ENCODE assay signal across 17 cellular contexts in genomic region chr20:62014488-62014775, GRCh38. TPM values are rescaled to one million over a fixed set of nuclear protein-coding genes. Genes with fewer than 3 reads are reported as not detected.
A peak's percentile ranks its signal among the peaks of the same experiment; 100 is the strongest.
DNase-seq lines count a peak whose midpoint lies in the region; ATAC-seq and TF ChIP-seq lines count a peak whose summit lies in the region.
"Had no signal": no experiment of that assay in that cellular context is flagged by ENCODE, and none has a peak within 500 bp of the region (broad histone marks: within the 10 kb centered on the region; RNA-seq: fewer than 3 reads in every experiment).

No MANE protein-coding gene starts in this region.

- no peak overlapping the region for H2AFZ ChIP-seq in H9 (ENCODE audit: low read length)

- H3K9me3 Mint-ChIP-seq in activated CD4-positive, alpha-beta T cell treated with anti-CD3 and anti-CD28 coated beads, Interleukin-2, amount 10 ng/mL, durations not matched to agents 7 days and 5 days: no peaks in the 10 kb centered on the region
- H3K9me3 Mint-ChIP-seq in H9: no peaks in the 10 kb centered on the region
- no peaks in the 10 kb centered on the region for H3K9me3 Mint-ChIP-seq in stimulated activated effector memory CD8-positive, alpha-beta T cell treated with anti-CD3 and anti-CD28 coated beads, Interleukin-12 subunit alpha, Interleukin-12 subunit beta, amount 100 ng/mL, for 72 hours
- H3K9me3 Mint-ChIP-seq: CD4-positive, alpha-beta memory T cell had no signal

- H2AK5ac ChIP-seq in H9 (ENCODE audit: insufficient read length, low read length): no peak overlapping the region

- WGBS in H9 (ENCODE audit: extremely low coverage, insufficient read length, low lambda C conversion rate): no CpG with 5 or more reads among the region's 12 CpGs

- no peak overlapping the region for H4K8ac ChIP-seq in H9 (replicated peaks; ENCODE audit: insufficient read length, low read depth, low read length)

- no peak overlapping the region for H3K4me3 Mint-ChIP-seq in activated CD4-positive, alpha-beta T cell treated with anti-CD3 and anti-CD28 coated beads, Interleukin-2, amount 10 ng/mL, durations not matched to agents 7 days and 5 days
- no peak overlapping the region for H3K4me3 Mint-ChIP-seq in H9
- no peak overlapping the region for H3K4me3 Mint-ChIP-seq in stimulated activated effector memory CD8-positive, alpha-beta T cell treated with anti-CD3 and anti-CD28 coated beads, Interleukin-12 subunit alpha, Interleukin-12 subunit beta, amount 100 ng/mL, for 72 hours
- H3K4me3 Mint-ChIP-seq: CD14-positive monocyte; CD4-positive, alpha-beta memory T cell had no signal

- no peaks in the 10 kb centered on the region for H3K79me1 ChIP-seq in H9 (ENCODE audit: insufficient read depth, low read depth, low read length, poor library complexity, severe bottlenecking)

- no peak overlapping the region for H2BK20ac ChIP-seq in H9 (ENCODE audit: low read depth, low read length, poor library complexity, severe bottlenecking)

- H2BK15ac ChIP-seq in H9 (ENCODE audit: low read depth, low read length): no peak overlapping the region

- H3K9ac ChIP-seq in H9 (ENCODE audit: extremely low read depth, insufficient read length, low read length): no peak overlapping the region

- peaks cover 10% of the 10 kb centered on the region for H3K36me3 Mint-ChIP-seq in activated CD4-positive, alpha-beta T cell treated with anti-CD3 and anti-CD28 coated beads, Interleukin-2, amount 10 ng/mL, durations not matched to agents 7 days and 5 days (ENCODE audit: low read depth)
- H3K36me3 Mint-ChIP-seq in H9 (ENCODE audit: insufficient read depth in 1 of 3, low read depth in 3 of 3): peaks cover 7 to 31% (median 26%) of the 10 kb centered on the region in 3 experiments
- H3K36me3 Mint-ChIP-seq in stimulated activated effector memory CD8-positive, alpha-beta T cell treated with anti-CD3 and anti-CD28 coated beads, Interleukin-12 subunit alpha, Interleukin-12 subunit beta, amount 100 ng/mL, for 72 hours: peaks cover 9% of the 10 kb centered on the region

- H4K91ac ChIP-seq in H9 (ENCODE audit: insufficient read length, low read depth, low read length): no peak overlapping the region

- ATAC-seq in lower lobe of right lung (peak in 1 of 2 donors; percentile 16), GM21723 (IDR thresholded peaks at IDR 0.05; ENCODE audit: unreplicated experiment) (no peak)
- no peak for ATAC-seq in stimulated activated effector memory CD8-positive, alpha-beta T cell treated with anti-CD3 and anti-CD28 coated beads, Interleukin-12 subunit alpha, Interleukin-12 subunit beta, amount 100 ng/mL, for 72 hours
- ATAC-seq: A549, K562 had no signal

- H3K56ac ChIP-seq in H9 (ENCODE audit: insufficient read length, low read depth, low read length): no peak overlapping the region

- no peak overlapping the region for H3K23ac ChIP-seq in H9 (ENCODE audit: insufficient read length, low read depth, low read length)

- H3K27me3 ChIP-seq in H9 (ENCODE audit: insufficient read depth, low read length): no peaks in the 10 kb centered on the region
- H3K27me3 ChIP-seq in lower lobe of right lung (ENCODE audit: low read depth): no peaks in the 10 kb centered on the region

- peaks cover 6% of the 10 kb centered on the region for H3K4me1 Mint-ChIP-seq in activated CD4-positive, alpha-beta T cell treated with anti-CD3 and anti-CD28 coated beads, Interleukin-2, amount 10 ng/mL, durations not matched to agents 7 days and 5 days
- H3K4me1 Mint-ChIP-seq in H9: peaks cover 6% of the 10 kb centered on the region in 2 experiments
- peaks cover 13% of the 10 kb centered on the region for H3K4me1 Mint-ChIP-seq in stimulated activated effector memory CD8-positive, alpha-beta T cell treated with anti-CD3 and anti-CD28 coated beads, Interleukin-12 subunit alpha, Interleukin-12 subunit beta, amount 100 ng/mL, for 72 hours

- DNase-seq in activated CD4-positive, alpha-beta T cell treated with anti-CD3 and anti-CD28 coated beads, Interleukin-2, amount 10 ng/mL, durations not matched to agents 7 days and 5 days: no peak
- no peak for DNase-seq in activated CD4-positive, alpha-beta T cell treated with anti-CD3 and anti-CD28 coated beads for 4 hours
- DNase-seq in H9: no peak
- peak; percentile 29 for DNase-seq in lower lobe of right lung
- DNase-seq in stimulated activated effector memory CD8-positive, alpha-beta T cell treated with anti-CD3 and anti-CD28 coated beads, Interleukin-12 subunit alpha, Interleukin-12 subunit beta, amount 100 ng/mL, for 72 hours (ENCODE audit: low spot score in 2 of 2): no peak
- DNase-seq in NCI-H1436 treated with DMSO at 0.1 percent for 48 hours (lab: John Stamatoyannopoulos, UW): no peak
- DNase-seq: AML-193; CD4-positive, alpha-beta memory T cell; DMS79 treated with DMSO at 0.1 percent for 48 hours; GF-D8; IMR-90 had no signal

- no peak overlapping the region for H3K4me2 ChIP-seq in H9 (ENCODE audit: insufficient read depth, insufficient read length, low read length)
- H3K4me2 ChIP-seq: A549 had no signal

- peaks cover 14% of the 10 kb centered on the region; the same call in 1 of the 2 replicates for H3K79me2 ChIP-seq in H9 (ENCODE audit: insufficient read depth, low read length)

- peaks cover 34% of the 10 kb centered on the region for H3K36me3 ChIP-seq in lower lobe of right lung

- H3K27ac Mint-ChIP-seq in activated CD4-positive, alpha-beta T cell treated with anti-CD3 and anti-CD28 coated beads, Interleukin-2, amount 10 ng/mL, durations not matched to agents 7 days and 5 days: peak overlapping the region; percentile 25
- peak overlapping the region; percentile 18 to 53 (median 47); a peak in 1 of 7 replicates for H3K27ac Mint-ChIP-seq in H9
- peak overlapping the region; percentile 79 for H3K27ac Mint-ChIP-seq in stimulated activated effector memory CD8-positive, alpha-beta T cell treated with anti-CD3 and anti-CD28 coated beads, Interleukin-12 subunit alpha, Interleukin-12 subunit beta, amount 100 ng/mL, for 72 hours

- H2BK12ac ChIP-seq in H9 (ENCODE audit: insufficient read length, low read depth, low read length): no peak overlapping the region

- H2BK120ac ChIP-seq in H9 (ENCODE audit: low read depth, low read length, poor library complexity, severe bottlenecking): no peak overlapping the region

- no peaks in the 10 kb centered on the region for H4K20me1 ChIP-seq in H9 (ENCODE audit: control insufficient read depth, insufficient read depth, insufficient read length)

- H3K4ac ChIP-seq in H9 (ENCODE audit: low read depth, low read length): no peak overlapping the region

- H3K4me1 ChIP-seq in H9 (ENCODE audit: insufficient read depth, low read length) (no peaks in the 10 kb centered on the region), lower lobe of right lung (no peaks in the 10 kb centered on the region)
- H3K4me1 ChIP-seq: A549 had no signal

- no peak overlapping the region for H3T11ph ChIP-seq in H9 (ENCODE audit: low read length)

- H3K27me3 Mint-ChIP-seq in activated CD4-positive, alpha-beta T cell treated with anti-CD3 and anti-CD28 coated beads, Interleukin-2, amount 10 ng/mL, durations not matched to agents 7 days and 5 days: no peaks in the 10 kb centered on the region
- no peaks in the 10 kb centered on the region for H3K27me3 Mint-ChIP-seq in H9 (ENCODE audit: low read depth)
- H3K27me3 Mint-ChIP-seq: CD4-positive, alpha-beta memory T cell had no signal

- H3K9me3 ChIP-seq in H9 (ENCODE audit: control insufficient read depth, low read depth, low read length) (no peaks in the 10 kb centered on the region), lower lobe of right lung (no peaks in the 10 kb centered on the region)
- H3K9me3 ChIP-seq: A549 had no signal

- intact Hi-C loops in lower lobe of right lung (cut with DNase I): no loop called here

- POLR2A ChIA-PET in activated CD4-positive, alpha-beta T cell treated with anti-CD3 and anti-CD28 coated beads, Interleukin-2, amount 10 ng/mL, durations not matched to agents 7 days and 5 days (lab: Charles Lee): no interaction called here

- no peak overlapping the region for H4K5ac ChIP-seq in H9 (ENCODE audit: insufficient read length, low read depth, low read length)

- H3K18ac ChIP-seq in H9 (ENCODE audit: insufficient read length, low read depth, low read length): no peak overlapping the region

- CTCF ChIA-PET in activated CD4-positive, alpha-beta T cell treated with anti-CD3 and anti-CD28 coated beads, Interleukin-2, amount 10 ng/mL, durations not matched to agents 7 days and 5 days (lab: Charles Lee): no interaction called here

- H3K4me3 ChIP-seq in lower lobe of right lung: no peak overlapping the region
- H3K4me3 ChIP-seq: A549, K562 had no signal

- no peaks in the 10 kb centered on the region for H3K23me2 ChIP-seq in H9 (ENCODE audit: insufficient read length, low read depth, low read length, poor library complexity, severe bottlenecking)

- H3K14ac ChIP-seq in H9 (ENCODE audit: insufficient read depth, low read length): no peak overlapping the region

- TF ChIP-seq CTCF in H9 (conservative IDR thresholded peaks at IDR 0.05) (no peak), lower lobe of right lung (IDR thresholded peaks at IDR 0.05) (no peak)

- no peak overlapping the region for H2BK5ac ChIP-seq in H9 (ENCODE audit: insufficient read length, low read length)

- no peak overlapping the region for H3K27ac ChIP-seq in H9 (ENCODE audit: insufficient read length, low read depth, low read length)
- no peak overlapping the region for H3K27ac ChIP-seq in lower lobe of right lung
- H3K27ac ChIP-seq: 22Rv1, A549, HL-60 had no signal

RNA-seq across cellular contexts. Expression of gene TAF4, which starts 51.2 kb away (rescaled TPM):
- 10 to 100 TPM; 24.2 to 32.0 TPM for total RNA-seq in activated CD4-positive, alpha-beta T cell treated with anti-CD3 and anti-CD28 coated beads, Interleukin-2, amount 10 ng/mL, durations not matched to agents 7 days and 5 days
- total RNA-seq in H9 (2021) (30.8 and 40.9 TPM in 2 replicates), lower lobe of right lung (17.6 TPM)

Comparison
In these comparisons a context has a peak if more than half of its experiments do, and no peak if none do; other contexts are left out.
1. H3K27ac Mint-ChIP-seq: peak in every context shown above with its lines; median percentile 79 in stimulated activated effector memory CD8-positive, alpha-beta T cell treated with anti-CD3 and anti-CD28 coated beads, Interleukin-12 subunit alpha, Interleukin-12 subunit beta, amount 100 ng/mL, for 72 hours; 47 in H9; 25 in activated CD4-positive, alpha-beta T cell treated with anti-CD3 and anti-CD28 coated beads, Interleukin-2, amount 10 ng/mL, durations not matched to agents 7 days and 5 days.